In the genomic region with DNA sequence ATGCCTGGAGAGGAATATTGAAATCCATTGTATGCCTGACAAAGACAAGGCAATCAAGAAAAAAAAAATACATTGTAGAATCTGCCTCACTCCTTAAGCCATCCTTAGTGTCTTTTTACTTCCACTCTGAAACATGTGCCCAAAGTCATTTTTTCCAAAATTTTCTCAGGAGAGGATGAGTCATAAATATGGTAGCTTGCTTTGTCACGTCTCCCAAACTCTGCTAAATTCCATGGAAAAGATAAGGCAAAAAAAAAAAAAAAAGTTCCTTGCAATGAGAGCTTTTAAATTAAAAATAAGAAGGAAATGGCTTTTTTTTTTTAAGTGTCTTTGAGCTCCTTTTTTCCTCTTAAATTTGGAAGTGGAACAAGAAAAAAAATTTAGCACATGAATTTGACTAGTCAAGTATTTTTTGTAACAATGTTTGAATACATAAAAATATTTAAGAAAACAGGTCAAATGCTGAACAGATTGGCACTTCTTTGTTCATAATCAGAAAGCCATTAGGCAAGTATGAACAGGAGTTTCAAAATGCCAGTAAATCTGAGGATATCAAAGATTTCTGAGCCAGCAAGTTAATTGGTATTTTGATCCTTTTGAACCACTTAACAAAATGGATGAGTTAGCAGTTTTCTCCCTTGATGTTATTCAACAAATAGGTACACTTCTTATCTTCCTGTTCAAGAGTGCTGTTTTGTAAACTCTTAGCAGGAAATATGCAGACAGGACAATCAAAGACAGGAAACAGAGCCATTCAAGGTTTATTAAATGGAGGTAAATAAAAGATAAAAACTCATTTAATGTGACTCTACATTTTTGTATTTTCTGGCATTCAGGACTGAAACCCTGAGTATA, we compare ENCODE assay signal across 19 cellular contexts.
A peak's percentile ranks its signal among the peaks of the same experiment; 100 is the strongest.
DNase-seq lines count a peak whose midpoint lies in the region; ATAC-seq and TF ChIP-seq lines count a peak whose summit lies in the region.
"Had no signal": no experiment of that assay in that cellular context is flagged by ENCODE, and none has a peak within 500 bp of the region (broad histone marks: within the 10 kb centered on the region; RNA-seq: fewer than 3 reads in every experiment).

No MANE protein-coding gene starts in this region.

- H4K5ac ChIP-seq in IMR-90 (ENCODE audit: low read depth, low read length) = no peak overlapping the region

- H2BK120ac ChIP-seq in IMR-90 (ENCODE audit: low read depth, low read length) = no peak overlapping the region

- no peak for TF ChIP-seq CTCF in IMR-90 (conservative IDR thresholded peaks at IDR 0.05; ENCODE audit: low read depth, low read length)
- TF ChIP-seq CTCF in mucosa of descending colon (IDR thresholded peaks at IDR 0.05) = no peak

- no peak overlapping the region for H3K4me3 ChIP-seq in IMR-90 (ENCODE audit: insufficient read depth, low read depth, low read length)
- H3K4me3 ChIP-seq in mucosa of descending colon = no peak overlapping the region
- H3K4me3 ChIP-seq: testis had no signal

- no peaks in the 10 kb centered on the region for H3K36me3 ChIP-seq in IMR-90 (ENCODE audit: control insufficient read depth, insufficient read depth, low read length)
- no peaks in the 10 kb centered on the region for H3K36me3 ChIP-seq in mucosa of descending colon (ENCODE audit: low read depth)

- no peak for ATAC-seq in IMR-90 (ENCODE audit: low read depth)
- peak; percentile 48 for ATAC-seq in mucosa of descending colon

- CTCF ChIA-PET in IMR-90 (lab: Yijun Ruan, JAX) = no interaction called here

- H4K91ac ChIP-seq in IMR-90 (ENCODE audit: insufficient read depth, low read depth, low read length) = no peak overlapping the region

- H4K8ac ChIP-seq in IMR-90 (ENCODE audit: low read depth in 2 of 2, low read length in 2 of 2) = no peak overlapping the region

- H2BK5ac ChIP-seq in IMR-90 (ENCODE audit: low read depth, low read length, poor library complexity, severe bottlenecking) = no peak overlapping the region

- no peaks in the 10 kb centered on the region for H3K27me3 ChIP-seq in IMR-90 (ENCODE audit: control insufficient read depth, insufficient read depth, low read length)
- H3K27me3 ChIP-seq: testis had no signal

- H3K79me1 ChIP-seq in IMR-90 (ENCODE audit: low read depth in 1 of 2, low read length in 2 of 2) = no peaks in the 10 kb centered on the region

- H3K4ac ChIP-seq in IMR-90 (ENCODE audit: low read depth, low read length) = no peak overlapping the region

- H3K14ac ChIP-seq in IMR-90 (replicated peaks; ENCODE audit: low read depth, low read length) = no peak overlapping the region

- H3K9ac ChIP-seq in IMR-90 (ENCODE audit: low read depth, low read length) = no peak overlapping the region

- no peaks in the 10 kb centered on the region for H3K9me1 ChIP-seq in IMR-90 (ENCODE audit: insufficient read depth, low read length)

- H2AK9ac ChIP-seq in IMR-90 (replicated peaks; ENCODE audit: low read depth, low read length, poor library complexity) = no peak overlapping the region

- in situ Hi-C loops in IMR-90 (cut with MboI; ENCODE audit: low sequenced_read_pairs) = no loop called here

- no peak for TF ChIP-seq POLR2A in IMR-90 (IDR thresholded peaks at IDR 0.05; ENCODE audit: low read depth, low read length)

- dilution Hi-C loops in IMR-90 (cut with HindIII; ENCODE audit: low sequenced_read_pairs, unreplicated experiment) = no loop called here

- DNase-seq in NCI-H1436 (lab: John Stamatoyannopoulos, UW) (peak; percentile 5), NCI-H1436 treated with DMSO at 0.1 percent for 48 hours (lab: John Stamatoyannopoulos, UW) (no peak), IMR-90 (no peak), RPMI7951 (ENCODE audit: low read depth) (peak; percentile 46), mucosa of descending colon (no peak), NOMO-1 (lab: John Stamatoyannopoulos, UW; ENCODE audit: unreplicated experiment in 2 of 2) (no peak), superior temporal gyrus (ENCODE audit: extremely low spot score) (no peak), CD1c-positive myeloid dendritic cell (ENCODE audit: extremely low spot score) (no peak)
- DNase-seq: activated B cell treated with CpG ODN at 0.5 μM for 24 hours; activated effector memory CD4-positive, alpha-beta T cell treated with Interleukin-2 at 50 U/mL for 16 hours; amygdala; immature natural killer cell; NCI-H1048; NCI-H526 treated with DMSO at 0.1 percent for 48 hours; right cardiac atrium; T-helper 1 cell; testis had no signal

- no peak overlapping the region for H3K23ac ChIP-seq in IMR-90 (ENCODE audit: low read depth, low read length)

- no peak overlapping the region for H3K56ac ChIP-seq in IMR-90 (ENCODE audit: extremely low read depth, insufficient read depth, low read length)

- WGBS in IMR-90 (ENCODE audit: extremely low coverage in 2 of 2, insufficient read length in 1 of 2), 2 experiments = no CpG with 5 or more reads among the region's 1 CpG

- intact Hi-C loops in IMR-90 (cut with micrococcal nuclease) (no loop called here), mucosa of descending colon (cut with DNase I, micrococcal nuclease) (no loop called here)

- no peaks in the 10 kb centered on the region for H4K20me1 ChIP-seq in IMR-90 (ENCODE audit: insufficient read depth, low read length)

- no peak overlapping the region for H2AK5ac ChIP-seq in IMR-90 (ENCODE audit: low read depth, low read length)

- H3K18ac ChIP-seq in IMR-90 (ENCODE audit: low read depth, low read length) = no peak overlapping the region

- TF ChIP-seq RAD21 in IMR-90 (IDR thresholded peaks at IDR 0.05; ENCODE audit: low read length) = no peak

- H3K4me1 ChIP-seq in IMR-90 (ENCODE audit: control insufficient read depth, insufficient read depth, low read length) = no peaks in the 10 kb centered on the region
- no peaks in the 10 kb centered on the region for H3K4me1 ChIP-seq in mucosa of descending colon (ENCODE audit: low read depth)
- H3K4me1 ChIP-seq: testis had no signal

- no peak overlapping the region for H3K27ac ChIP-seq in IMR-90 (ENCODE audit: insufficient read depth, low read length)
- H3K27ac ChIP-seq: 22Rv1, RWPE1, testis had no signal

- POLR2A ChIA-PET in IMR-90 (lab: Charles Lee; ENCODE audit: unreplicated experiment) = interaction anchor here (0.6 kb wide), 1 partner anchor 305 kb away, joined by 11 read pairs; no protein-coding TSS in a partner anchor

- BruUV-seq in IMR-90 (replicated peaks; lab: Mats Ljungman, UMichigan) = no TSS peak

- H2BK15ac ChIP-seq in IMR-90 (ENCODE audit: low read depth, low read length) = no peak overlapping the region

- no peak overlapping the region for H2BK20ac ChIP-seq in IMR-90 (ENCODE audit: low read depth, low read length)

- H3K9me3 ChIP-seq in IMR-90 (ENCODE audit: control insufficient read depth, insufficient read depth, low read length) = 0 out of 2 replicates have a peak, but pooled peaks cover 1% of the 10 kb centered on the region
- no peaks in the 10 kb centered on the region for H3K9me3 ChIP-seq in mucosa of descending colon
- H3K9me3 ChIP-seq: testis had no signal

- H2AFZ ChIP-seq in IMR-90 (replicated peaks; ENCODE audit: low read length, poor library complexity) = no peak overlapping the region

- H3K4me2 ChIP-seq in IMR-90 (ENCODE audit: low read depth, low read length) = no peak overlapping the region

TF ChIP-seq in IMR-90, 13 proteins besides CTCF, POLR2A, EP300 and RAD21:
- TF ChIP-seq RFX5 (IDR thresholded peaks at IDR 0.05; ENCODE audit: low read depth, low read length) = no peak
- TF ChIP-seq MAFK (IDR thresholded peaks at IDR 0.05; ENCODE audit: low read depth, low read length) = peak; percentile 57; the same call in 1 of the 2 replicates

Comparison
In these comparisons a context has a peak if more than half of its experiments do, and no peak if none do; other contexts are left out.
1. DNase-seq: peak in NCI-H1436 (single experiment) and RPMI7951 (single experiment); none in NCI-H1436 treated with DMSO at 0.1 percent for 48 hours (single experiment), IMR-90 (single experiment), mucosa of descending colon (0 of 3), NOMO-1 (0 of 2), superior temporal gyrus (single experiment) and CD1c-positive myeloid dendritic cell (single experiment).